In genomic region chr10:71850021-71850744, GRCh38 we compare ENCODE assay signal across 8 cellular contexts. TPM values are rescaled to one million over a fixed set of nuclear protein-coding genes. Genes with fewer than 3 reads are reported as not detected.
DNase-seq lines count a peak whose midpoint lies in the region; TF ChIP-seq lines count a peak whose summit lies in the region.

No MANE protein-coding gene starts in this region.

- H3K4me1 Mint-ChIP-seq in glutamatergic neuron (ENCODE audit: low read depth, unreplicated experiment) = peaks cover 29% of the 10 kb centered on the region

- H3K4me3 Mint-ChIP-seq in glutamatergic neuron (ENCODE audit: unreplicated experiment) = peak overlapping the region; percentile 98

- H3K36me3 ChIP-seq in H7 (replicated peaks; ENCODE audit: control insufficient read depth, insufficient read depth, low read length) (no peaks in the 10 kb centered on the region), skeletal muscle tissue (ENCODE audit: control insufficient read depth in 3 of 3, insufficient read depth in 3 of 3, low read length in 3 of 3) (no peaks in the 10 kb centered on the region)

- H3K27me3 ChIP-seq in H7 (ENCODE audit: control insufficient read depth, insufficient read depth, low read length) (no peaks in the 10 kb centered on the region), skeletal muscle tissue (ENCODE audit: control insufficient read depth in 3 of 3, insufficient read depth in 3 of 3, low read length in 3 of 3) (no peaks in the 10 kb centered on the region)

- H3K27ac Mint-ChIP-seq in glutamatergic neuron (ENCODE audit: unreplicated experiment) = peak overlapping the region; percentile 96

- peaks cover 36 to 46% (median 41%) of the 10 kb centered on the region in 3 donors for H3K4me1 ChIP-seq in skeletal muscle tissue (ENCODE audit: control insufficient read depth in 3 of 3, insufficient read depth in 3 of 3, low read length in 3 of 3)

- peak overlapping the region; percentile 99 for H3K27ac ChIP-seq in skeletal muscle tissue (ENCODE audit: low read depth, low read length)

- H3K9me3 Mint-ChIP-seq in glutamatergic neuron (ENCODE audit: unreplicated experiment) = no peaks in the 10 kb centered on the region

- peaks cover 5% of the 10 kb centered on the region for H3K36me3 Mint-ChIP-seq in glutamatergic neuron (ENCODE audit: unreplicated experiment)

- H3K4me3 ChIP-seq in H7 (ENCODE audit: insufficient read depth, low read depth, low read length) (peak overlapping the region; percentile 89), WI38 (ENCODE audit: low read depth, low read length) (peak overlapping the region; percentile 98), skeletal muscle tissue (ENCODE audit: low read length in 3 of 3) (peak overlapping the region; percentile 96 to 99 (median 98))

- H3K27me3 Mint-ChIP-seq in glutamatergic neuron (ENCODE audit: unreplicated experiment) = peaks cover 2% of the 10 kb centered on the region

- DNase-seq in H7 (no peak), glutamatergic neuron (no peak), COLO668 (lab: John Stamatoyannopoulos, UW; ENCODE audit: unreplicated experiment) (no peak), EL (no peak), SW 1271 (lab: John Stamatoyannopoulos, UW) (no peak)
- no peak for DNase-seq in stimulated activated CD4-positive, alpha-beta T cell treated with anti-CD3 and anti-CD28 coated beads, Interleukin-2, amount 100 ng/mL, for 48 hours

- no peaks in the 10 kb centered on the region for H3K9me3 ChIP-seq in skeletal muscle tissue (ENCODE audit: control insufficient read depth in 3 of 3, low read length in 3 of 3)

- TF ChIP-seq CTCF in WI38 (IDR thresholded peaks at IDR 0.05; ENCODE audit: low read depth, low read length) (no peak), glutamatergic neuron (IDR thresholded peaks at IDR 0.05; ENCODE audit: partially characterized antibody, unreplicated experiment) (no peak)

- H3K9ac ChIP-seq in skeletal muscle tissue (ENCODE audit: low read depth in 1 of 3, low read length in 3 of 3) = peak overlapping the region; percentile 93 to 100 (median 97)

RNA-seq across cellular contexts. Expression of gene PSAP, which starts 0.9 kb away (rescaled TPM):
- 389 and 452 TPM in 2 replicates for total RNA-seq in H7 (2014; rRNA removed; shearing (Covaris generic))
- total RNA-seq in glutamatergic neuron (ENCODE audit: unreplicated experiment) = 737 TPM
- 369 TPM for total RNA-seq in skeletal muscle tissue
